Comparison of ENCODE assay signal across 19 cellular contexts in genomic region chr1:2970311-2971145, GRCh38. TPM values are rescaled to one million over a fixed set of nuclear protein-coding genes. Genes with fewer than 3 reads are reported as not detected.
DNase-seq lines count a peak whose midpoint lies in the region; TF ChIP-seq lines count a peak whose summit lies in the region.
"Had no signal": no experiment of that assay in that cellular context is flagged by ENCODE, and none has a peak within 500 bp of the region (broad histone marks: within the 10 kb centered on the region; RNA-seq: fewer than 3 reads in every experiment).

No MANE protein-coding gene starts in this region.

- H3K27ac Mint-ChIP-seq in immature natural killer cell = no peak overlapping the region
- H3K27ac Mint-ChIP-seq: GM23338 had no signal

- H3K36me3 ChIP-seq in left ventricle myocardium inferior (no peaks in the 10 kb centered on the region), right atrium auricular region (no peaks in the 10 kb centered on the region), osteoblast (ENCODE audit: insufficient read depth, low read length) (no peaks in the 10 kb centered on the region)
- H3K36me3 ChIP-seq: BE2C had no signal

- H3K4me2 ChIP-seq in osteoblast (ENCODE audit: insufficient read depth, low read length) = no peak overlapping the region
- H3K4me2 ChIP-seq: GM23338 had no signal

- H3K4me1 Mint-ChIP-seq in immature natural killer cell = peaks cover 15 to 20% of the 10 kb centered on the region in 2 donors
- H3K4me1 Mint-ChIP-seq: GM23338 had no signal

- H3K4me3 ChIP-seq in left ventricle myocardium inferior (no peak overlapping the region), right atrium auricular region (no peak overlapping the region), coronary artery (no peak overlapping the region), osteoblast (ENCODE audit: insufficient read depth, low read length) (no peak overlapping the region)
- H3K4me3 ChIP-seq: GM23338 had no signal

- no peaks in the 10 kb centered on the region for H4K20me1 ChIP-seq in osteoblast (ENCODE audit: insufficient read depth, low read length)

- H3K9me3 ChIP-seq in left ventricle myocardium inferior (replicated peaks) = no peaks in the 10 kb centered on the region
- no peaks in the 10 kb centered on the region for H3K9me3 ChIP-seq in right atrium auricular region
- no peaks in the 10 kb centered on the region for H3K9me3 ChIP-seq in osteoblast (ENCODE audit: low read depth, low read length)
- H3K9me3 ChIP-seq: BE2C had no signal

- DNase-seq in left ventricle myocardium inferior (peak; percentile 7), right atrium auricular region (ENCODE audit: low spot score) (no peak), coronary artery (ENCODE audit: low spot score) (peak; percentile 64), osteoblast (ENCODE audit: insufficient read length, low spot score, missing footprints) (peak; percentile 73), immature natural killer cell (no peak), midbrain (lab: John Stamatoyannopoulos, UW) (no peak), DMS79 (lab: John Stamatoyannopoulos, UW) (no peak)
- DNase-seq in stimulated activated CD8-positive, alpha-beta memory T cell treated with anti-CD3 and anti-CD28 coated beads, Interleukin-4, amount 100 ng/mL, for 48 hours = no peak
- DNase-seq: BE2C; KBM-7; NCI-H1092; NCI-H1694; NCI-H2107; NCI-H226; NCI-H526 treated with DMSO at 0.1 percent for 48 hours; NK-92 treated with Interleukin-12 subunit alpha and Interleukin-12 subunit beta, amount 100 ng/mL, for 24 hours had no signal

- no peaks in the 10 kb centered on the region for H3K9me3 Mint-ChIP-seq in immature natural killer cell

- H2AFZ ChIP-seq in osteoblast (ENCODE audit: low read length) = no peak overlapping the region
- H2AFZ ChIP-seq: GM23338 had no signal

- no peak for TF ChIP-seq CTCF in left ventricle myocardium inferior (IDR thresholded peaks at IDR 0.05; ENCODE audit: borderline replicate concordance)
- TF ChIP-seq CTCF in right atrium auricular region (IDR thresholded peaks at IDR 0.05) = no peak
- TF ChIP-seq CTCF in coronary artery (IDR thresholded peaks at IDR 0.05) = no peak
- no peak for TF ChIP-seq CTCF in osteoblast (IDR thresholded peaks at IDR 0.05; ENCODE audit: extremely low read depth, low read depth, low read length)

- intact Hi-C loops in left ventricle myocardium inferior (cut with micrococcal nuclease) = no loop called here

- peaks cover 0 to 6% (median 0%) of the 10 kb centered on the region in 3 donors for H3K27me3 Mint-ChIP-seq in immature natural killer cell (ENCODE audit: low read depth in 3 of 3)

- no peak overlapping the region for H3K27ac ChIP-seq in left ventricle myocardium inferior (replicated peaks)
- H3K27ac ChIP-seq in right atrium auricular region = no peak overlapping the region
- H3K27ac ChIP-seq in coronary artery = no peak overlapping the region
- H3K27ac ChIP-seq in osteoblast (ENCODE audit: low read depth, low read length) = no peak overlapping the region
- H3K27ac ChIP-seq: HL-60 had no signal

- H3K36me3 Mint-ChIP-seq in immature natural killer cell = no peaks in the 10 kb centered on the region

- H3K79me2 ChIP-seq in osteoblast (ENCODE audit: insufficient read depth, low read length) = no peaks in the 10 kb centered on the region

- H3K4me3 Mint-ChIP-seq in immature natural killer cell = no peak overlapping the region
- H3K4me3 Mint-ChIP-seq: GM23338 had no signal

- H3K4me1 ChIP-seq in left ventricle myocardium inferior = no peaks in the 10 kb centered on the region
- no peaks in the 10 kb centered on the region for H3K4me1 ChIP-seq in right atrium auricular region
- no peaks in the 10 kb centered on the region for H3K4me1 ChIP-seq in osteoblast (ENCODE audit: insufficient read depth, low read length)
- H3K4me1 ChIP-seq: BE2C had no signal

- H3K27me3 ChIP-seq in left ventricle myocardium inferior (ENCODE audit: low read depth) = peaks cover 63% of the 10 kb centered on the region
- H3K27me3 ChIP-seq in right atrium auricular region = no peaks in the 10 kb centered on the region
- no peaks in the 10 kb centered on the region for H3K27me3 ChIP-seq in osteoblast (ENCODE audit: insufficient read depth, low read length)

RNA-seq across cellular contexts. Expression of gene ACTRT2, which starts 50.7 kb away (rescaled TPM):
- total RNA-seq in left ventricle myocardium inferior (not detected), right atrium auricular region (not detected), osteoblast (not detected in 2 replicates)
- polyA plus RNA-seq in immature natural killer cell = not detected
- total RNA-seq: Daoy, GM23338 had no signal
- polyA plus RNA-seq: GM23338 had no signal

Comparison
In these comparisons a context has a peak if more than half of its experiments do, and no peak if none do; other contexts are left out.
1. DNase-seq: peak in left ventricle myocardium inferior (single experiment), coronary artery (single experiment) and osteoblast (single experiment); none in right atrium auricular region (single experiment), immature natural killer cell (0 of 3), midbrain (single experiment), DMS79 (single experiment) and stimulated activated CD8-positive, alpha-beta memory T cell treated with anti-CD3 and anti-CD28 coated beads, Interleukin-4, amount 100 ng/mL, for 48 hours (single experiment).